ENCODE assay signal across 1 cellular context in the genomic region with DNA sequence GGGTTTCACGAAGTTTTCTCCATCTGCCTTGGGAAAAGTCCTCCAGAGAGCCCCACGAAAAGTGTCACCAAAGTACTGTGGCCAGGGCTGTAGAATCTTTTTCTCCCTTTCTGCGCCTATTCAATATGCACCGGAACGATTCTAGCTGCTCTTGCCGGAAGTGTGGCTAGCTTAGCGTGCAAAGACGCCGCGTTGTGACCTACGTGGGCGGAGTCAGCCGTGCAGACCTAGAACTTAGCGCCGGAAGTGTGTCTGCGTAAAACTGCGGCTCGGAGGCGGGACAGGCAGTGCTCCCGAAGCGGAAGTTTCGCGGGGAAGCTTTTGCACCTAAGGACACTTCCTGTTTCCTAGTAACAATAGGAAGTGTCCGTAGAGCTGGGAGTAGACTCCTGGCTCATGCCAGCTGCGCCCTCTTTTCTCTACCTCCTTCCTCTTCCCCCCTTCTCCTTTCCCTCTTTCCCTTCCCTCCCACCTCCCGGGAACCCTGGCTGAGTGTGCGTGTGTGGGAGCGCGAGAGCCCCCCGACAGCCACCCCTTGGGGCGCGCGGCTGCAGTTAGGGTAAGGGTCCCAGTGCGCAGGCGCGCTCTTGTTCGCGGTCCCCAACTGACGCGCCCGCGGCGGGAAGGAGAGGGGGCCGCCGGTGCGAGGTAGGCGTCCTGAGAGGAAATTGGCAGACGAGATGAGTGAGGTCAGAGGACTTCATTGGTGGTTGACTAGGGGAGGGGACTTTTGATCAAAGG.
TF ChIP-seq lines count a peak whose summit lies in the region.

A gene with protein sequence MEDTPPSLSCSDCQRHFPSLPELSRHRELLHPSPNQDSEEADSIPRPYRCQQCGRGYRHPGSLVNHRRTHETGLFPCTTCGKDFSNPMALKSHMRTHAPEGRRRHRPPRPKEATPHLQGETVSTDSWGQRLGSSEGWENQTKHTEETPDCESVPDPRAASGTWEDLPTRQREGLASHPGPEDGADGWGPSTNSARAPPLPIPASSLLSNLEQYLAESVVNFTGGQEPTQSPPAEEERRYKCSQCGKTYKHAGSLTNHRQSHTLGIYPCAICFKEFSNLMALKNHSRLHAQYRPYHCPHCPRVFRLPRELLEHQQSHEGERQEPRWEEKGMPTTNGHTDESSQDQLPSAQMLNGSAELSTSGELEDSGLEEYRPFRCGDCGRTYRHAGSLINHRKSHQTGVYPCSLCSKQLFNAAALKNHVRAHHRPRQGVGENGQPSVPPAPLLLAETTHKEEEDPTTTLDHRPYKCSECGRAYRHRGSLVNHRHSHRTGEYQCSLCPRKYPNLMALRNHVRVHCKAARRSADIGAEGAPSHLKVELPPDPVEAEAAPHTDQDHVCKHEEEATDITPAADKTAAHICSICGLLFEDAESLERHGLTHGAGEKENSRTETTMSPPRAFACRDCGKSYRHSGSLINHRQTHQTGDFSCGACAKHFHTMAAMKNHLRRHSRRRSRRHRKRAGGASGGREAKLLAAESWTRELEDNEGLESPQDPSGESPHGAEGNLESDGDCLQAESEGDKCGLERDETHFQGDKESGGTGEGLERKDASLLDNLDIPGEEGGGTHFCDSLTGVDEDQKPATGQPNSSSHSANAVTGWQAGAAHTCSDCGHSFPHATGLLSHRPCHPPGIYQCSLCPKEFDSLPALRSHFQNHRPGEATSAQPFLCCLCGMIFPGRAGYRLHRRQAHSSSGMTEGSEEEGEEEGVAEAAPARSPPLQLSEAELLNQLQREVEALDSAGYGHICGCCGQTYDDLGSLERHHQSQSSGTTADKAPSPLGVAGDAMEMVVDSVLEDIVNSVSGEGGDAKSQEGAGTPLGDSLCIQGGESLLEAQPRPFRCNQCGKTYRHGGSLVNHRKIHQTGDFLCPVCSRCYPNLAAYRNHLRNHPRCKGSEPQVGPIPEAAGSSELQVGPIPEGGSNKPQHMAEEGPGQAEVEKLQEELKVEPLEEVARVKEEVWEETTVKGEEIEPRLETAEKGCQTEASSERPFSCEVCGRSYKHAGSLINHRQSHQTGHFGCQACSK (N-terminal part only) (plus strand): TSS at position 350 of the 741 bp plus-strand sequence. CDS start 1,903 bp downstream, outside the sequence.
A gene (minus strand): TSS at position 168 of the 741 bp plus-strand sequence. CDS start 9,781 bp downstream, outside the sequence.

TF ChIP-seq in A549, 52 proteins besides CTCF, POLR2A, EP300 and RAD21 (continued from another document):
- TF ChIP-seq, protein P1, sequence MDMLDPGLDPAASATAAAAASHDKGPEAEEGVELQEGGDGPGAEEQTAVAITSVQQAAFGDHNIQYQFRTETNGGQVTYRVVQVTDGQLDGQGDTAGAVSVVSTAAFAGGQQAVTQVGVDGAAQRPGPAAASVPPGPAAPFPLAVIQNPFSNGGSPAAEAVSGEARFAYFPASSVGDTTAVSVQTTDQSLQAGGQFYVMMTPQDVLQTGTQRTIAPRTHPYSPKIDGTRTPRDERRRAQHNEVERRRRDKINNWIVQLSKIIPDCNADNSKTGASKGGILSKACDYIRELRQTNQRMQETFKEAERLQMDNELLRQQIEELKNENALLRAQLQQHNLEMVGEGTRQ (IDR thresholded peaks at IDR 0.05): no peak
- no peak for TF ChIP-seq HDAC2 (IDR thresholded peaks at IDR 0.05)
- TF ChIP-seq, protein P2, sequence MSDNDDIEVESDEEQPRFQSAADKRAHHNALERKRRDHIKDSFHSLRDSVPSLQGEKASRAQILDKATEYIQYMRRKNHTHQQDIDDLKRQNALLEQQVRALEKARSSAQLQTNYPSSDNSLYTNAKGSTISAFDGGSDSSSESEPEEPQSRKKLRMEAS (IDR thresholded peaks at IDR 0.05): peak; percentile 82
- TF ChIP-seq KDM5A (IDR thresholded peaks at IDR 0.05): peak; percentile 40
- TF ChIP-seq NR3C1 (IDR thresholded peaks at IDR 0.05): no peak
- TF ChIP-seq CHD2 (IDR thresholded peaks at IDR 0.05; ENCODE audit: low read length, partially characterized antibody): no peak
- TF ChIP-seq, protein P3, sequence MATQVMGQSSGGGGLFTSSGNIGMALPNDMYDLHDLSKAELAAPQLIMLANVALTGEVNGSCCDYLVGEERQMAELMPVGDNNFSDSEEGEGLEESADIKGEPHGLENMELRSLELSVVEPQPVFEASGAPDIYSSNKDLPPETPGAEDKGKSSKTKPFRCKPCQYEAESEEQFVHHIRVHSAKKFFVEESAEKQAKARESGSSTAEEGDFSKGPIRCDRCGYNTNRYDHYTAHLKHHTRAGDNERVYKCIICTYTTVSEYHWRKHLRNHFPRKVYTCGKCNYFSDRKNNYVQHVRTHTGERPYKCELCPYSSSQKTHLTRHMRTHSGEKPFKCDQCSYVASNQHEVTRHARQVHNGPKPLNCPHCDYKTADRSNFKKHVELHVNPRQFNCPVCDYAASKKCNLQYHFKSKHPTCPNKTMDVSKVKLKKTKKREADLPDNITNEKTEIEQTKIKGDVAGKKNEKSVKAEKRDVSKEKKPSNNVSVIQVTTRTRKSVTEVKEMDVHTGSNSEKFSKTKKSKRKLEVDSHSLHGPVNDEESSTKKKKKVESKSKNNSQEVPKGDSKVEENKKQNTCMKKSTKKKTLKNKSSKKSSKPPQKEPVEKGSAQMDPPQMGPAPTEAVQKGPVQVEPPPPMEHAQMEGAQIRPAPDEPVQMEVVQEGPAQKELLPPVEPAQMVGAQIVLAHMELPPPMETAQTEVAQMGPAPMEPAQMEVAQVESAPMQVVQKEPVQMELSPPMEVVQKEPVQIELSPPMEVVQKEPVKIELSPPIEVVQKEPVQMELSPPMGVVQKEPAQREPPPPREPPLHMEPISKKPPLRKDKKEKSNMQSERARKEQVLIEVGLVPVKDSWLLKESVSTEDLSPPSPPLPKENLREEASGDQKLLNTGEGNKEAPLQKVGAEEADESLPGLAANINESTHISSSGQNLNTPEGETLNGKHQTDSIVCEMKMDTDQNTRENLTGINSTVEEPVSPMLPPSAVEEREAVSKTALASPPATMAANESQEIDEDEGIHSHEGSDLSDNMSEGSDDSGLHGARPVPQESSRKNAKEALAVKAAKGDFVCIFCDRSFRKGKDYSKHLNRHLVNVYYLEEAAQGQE (IDR thresholded peaks at IDR 0.05): peak; percentile 25; the same call in 1 of the 2 replicates
- no peak for TF ChIP-seq SREBF2 (IDR thresholded peaks at IDR 0.05)
- no peak for TF ChIP-seq CHD4 (IDR thresholded peaks at IDR 0.05; ENCODE audit: borderline replicate concordance)
- 0 out of 2 replicates have a peak, but pooled peaks have one; percentile 41 for TF ChIP-seq MYC (IDR thresholded peaks at IDR 0.05; ENCODE audit: borderline replicate concordance, low read length)
- TF ChIP-seq, protein P4, sequence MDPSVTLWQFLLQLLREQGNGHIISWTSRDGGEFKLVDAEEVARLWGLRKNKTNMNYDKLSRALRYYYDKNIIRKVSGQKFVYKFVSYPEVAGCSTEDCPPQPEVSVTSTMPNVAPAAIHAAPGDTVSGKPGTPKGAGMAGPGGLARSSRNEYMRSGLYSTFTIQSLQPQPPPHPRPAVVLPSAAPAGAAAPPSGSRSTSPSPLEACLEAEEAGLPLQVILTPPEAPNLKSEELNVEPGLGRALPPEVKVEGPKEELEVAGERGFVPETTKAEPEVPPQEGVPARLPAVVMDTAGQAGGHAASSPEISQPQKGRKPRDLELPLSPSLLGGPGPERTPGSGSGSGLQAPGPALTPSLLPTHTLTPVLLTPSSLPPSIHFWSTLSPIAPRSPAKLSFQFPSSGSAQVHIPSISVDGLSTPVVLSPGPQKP (IDR thresholded peaks at IDR 0.05; ENCODE audit: low read depth, low read length): no peak
- TF ChIP-seq POLR2AphosphoS2 (conservative IDR thresholded peaks at IDR 0.05; ENCODE audit: low read length): no peak
- peak; percentile 35; the same call in 1 of the 2 replicates for TF ChIP-seq FOSB (CRISPR knock-in tag; IDR thresholded peaks at IDR 0.05)
- no peak for TF ChIP-seq KDM1A (IDR thresholded peaks at IDR 0.05; ENCODE audit: low read depth)
